Comparison of ENCODE assay signal across 9 cellular contexts in genomic region chr19:7905298-7905697, GRCh38. TPM values are rescaled to one million over a fixed set of nuclear protein-coding genes. Genes with fewer than 3 reads are reported as not detected.
DNase-seq lines count a peak whose midpoint lies in the region; ATAC-seq and TF ChIP-seq lines count a peak whose summit lies in the region.
"Had no signal": no experiment of that assay in that cellular context is flagged by ENCODE, and none has a peak within 500 bp of the region (broad histone marks: within the 10 kb centered on the region; RNA-seq: fewer than 3 reads in every experiment).

No MANE protein-coding gene starts in this region.

- H3K4me1 ChIP-seq in Caco-2 (peaks cover 12% of the 10 kb centered on the region; the same call in 1 of the 2 replicates), OCI-LY3 (ENCODE audit: low read length) (peaks cover 16% of the 10 kb centered on the region), ectodermal cell (ENCODE audit: control insufficient read depth, insufficient read depth, low read length) (peaks cover 11% of the 10 kb centered on the region)

- H3K27ac Mint-ChIP-seq in Caco-2 (ENCODE audit: unreplicated experiment) (peak overlapping the region; percentile 82), osteocyte (ENCODE audit: unreplicated experiment) (peak overlapping the region; percentile 88)

- H3K27me3 ChIP-seq in Caco-2 (replicated peaks; ENCODE audit: control insufficient read depth, insufficient read depth, low read length), result no peaks in the 10 kb centered on the region
- no peaks in the 10 kb centered on the region for H3K27me3 ChIP-seq in OCI-LY3 (ENCODE audit: low read depth, low read length)
- H3K27me3 ChIP-seq in ectodermal cell (ENCODE audit: control insufficient read depth, insufficient read depth, low read length, poor library complexity, severe bottlenecking), result no peaks in the 10 kb centered on the region
- H3K27me3 ChIP-seq: SJSA1 had no signal

- POLR2A ChIA-PET in Caco-2 (lab: Charles Lee), result no interaction called here

- WGBS in ectodermal cell, 2 experiments, result 90 to 92% methylated on average over 11 of the region's 11 CpGs

- H3K27ac ChIP-seq in OCI-LY3 (ENCODE audit: low read length) (no peak overlapping the region), ectodermal cell (ENCODE audit: insufficient read depth, low read depth, low read length, poor library complexity, severe bottlenecking) (no peak overlapping the region)
- H3K27ac ChIP-seq: SJSA1 had no signal

- BruUV-seq in Caco-2 (replicated peaks; lab: Mats Ljungman, UMichigan), result no TSS peak

- intact Hi-C loops in Caco-2 (cut with micrococcal nuclease; ENCODE audit: unreplicated experiment), result no loop called here

- H2AFZ ChIP-seq in OCI-LY3 (ENCODE audit: low read depth, low read length), result no peak overlapping the region

- CTCF ChIA-PET in Caco-2 (lab: Charles Lee), result interaction anchor here (0.5 kb wide), 1 partner anchor 1927 kb away, joined by 3 read pairs; no protein-coding TSS in a partner anchor

- H4K20me1 ChIP-seq in OCI-LY3 (ENCODE audit: insufficient read depth, low read length), result peaks cover 35% of the 10 kb centered on the region

- peaks cover 2% of the 10 kb centered on the region; the same call in 1 of the 2 replicates for H3K36me3 ChIP-seq in Caco-2 (ENCODE audit: control insufficient read depth, insufficient read depth, low read length)
- H3K36me3 ChIP-seq in OCI-LY3 (replicated peaks; ENCODE audit: low read depth, low read length), result peaks cover 6% of the 10 kb centered on the region
- peaks cover 3% of the 10 kb centered on the region for H3K36me3 ChIP-seq in ectodermal cell (ENCODE audit: control insufficient read depth, insufficient read depth, low read length)

- H3K9ac ChIP-seq in OCI-LY3 (ENCODE audit: low read length), result peak overlapping the region; percentile 87; the same call in 1 of the 2 replicates

- peaks cover 6% of the 10 kb centered on the region for H3K4me1 Mint-ChIP-seq in Caco-2 (ENCODE audit: low read depth, unreplicated experiment)
- H3K4me1 Mint-ChIP-seq in osteocyte (ENCODE audit: unreplicated experiment), result peaks cover 26% of the 10 kb centered on the region

- H3K27me3 Mint-ChIP-seq in Caco-2 (ENCODE audit: insufficient read depth, unreplicated experiment), result no peaks in the 10 kb centered on the region
- no peaks in the 10 kb centered on the region for H3K27me3 Mint-ChIP-seq in osteocyte (ENCODE audit: unreplicated experiment)

- peaks cover 30% of the 10 kb centered on the region for H3K36me3 Mint-ChIP-seq in Caco-2 (ENCODE audit: insufficient read depth, unreplicated experiment)
- no peaks in the 10 kb centered on the region for H3K36me3 Mint-ChIP-seq in osteocyte (ENCODE audit: unreplicated experiment)

- H3K9me3 Mint-ChIP-seq in Caco-2 (ENCODE audit: unreplicated experiment), result no peaks in the 10 kb centered on the region
- H3K9me3 Mint-ChIP-seq in osteocyte (ENCODE audit: unreplicated experiment), result no peaks in the 10 kb centered on the region

- H3K4me2 ChIP-seq in OCI-LY3 (ENCODE audit: low read length), result peak overlapping the region; percentile 98

- no peak for ATAC-seq in HG03521 (IDR thresholded peaks at IDR 0.05; ENCODE audit: unreplicated experiment)

- no peak for DNase-seq in Caco-2
- no peak for DNase-seq in osteocyte (ENCODE audit: extremely low spot score, unreplicated experiment)
- no peak for DNase-seq in NCI-H2029 (lab: John Stamatoyannopoulos, UW)
- DNase-seq in amygdala (lab: John Stamatoyannopoulos, UW), result no peak
- no peak for DNase-seq in H4 (ENCODE audit: low spot score)

- H3K4me3 ChIP-seq in Caco-2 (ENCODE audit: low read depth, low read length), result no peak overlapping the region
- peak overlapping the region; percentile 95; the same call in 1 of the 2 replicates for H3K4me3 ChIP-seq in OCI-LY3 (ENCODE audit: low read length)
- H3K4me3 ChIP-seq in ectodermal cell (ENCODE audit: insufficient read depth, low read depth, low read length), result peak overlapping the region; percentile 73

- H3K9me3 ChIP-seq in Caco-2 (no peaks in the 10 kb centered on the region), OCI-LY3 (ENCODE audit: insufficient read depth, low read length) (no peaks in the 10 kb centered on the region), ectodermal cell (ENCODE audit: control insufficient read depth, low read length) (no peaks in the 10 kb centered on the region)
- H3K9me3 ChIP-seq: SJSA1 had no signal

- TF ChIP-seq CTCF in Caco-2 (IDR thresholded peaks at IDR 0.05; ENCODE audit: insufficient read depth in 1 of 2, low read depth in 1 of 2, low read length in 1 of 2, severe bottlenecking in 1 of 2, unreplicated experiment in 1 of 2) (no peak), OCI-LY3 (IDR thresholded peaks at IDR 0.05; ENCODE audit: low read depth, low read length) (no peak), osteocyte (IDR thresholded peaks at IDR 0.05) (no peak)

- H3K4me3 Mint-ChIP-seq in Caco-2 (ENCODE audit: unreplicated experiment), result peak overlapping the region; percentile 92
- H3K4me3 Mint-ChIP-seq in osteocyte (ENCODE audit: unreplicated experiment), result peak overlapping the region; percentile 80

- H3K79me2 ChIP-seq in OCI-LY3 (ENCODE audit: low read length), result peaks cover 54% of the 10 kb centered on the region

RNA-seq across cellular contexts. Expression of gene MAP2K7, which starts 1.6 kb away (rescaled TPM):
- 37.4 and 42.6 TPM in 2 replicates for total RNA-seq in Caco-2 (2022)
- polyA plus RNA-seq in ectodermal cell (2013, experiment 1 of 4), result 46.1 TPM
- polyA plus RNA-seq in ectodermal cell (2013, experiment 2 of 4), result 46.7 TPM
- polyA plus RNA-seq in ectodermal cell (2013, experiment 3 of 4), result 33.4 TPM
- polyA plus RNA-seq in ectodermal cell (2013, experiment 4 of 4), result 36.9 TPM
- 34.4 and 42.1 TPM in 2 replicates for total RNA-seq in osteocyte
- 2.9 and 4.2 TPM in 2 replicates for total RNA-seq in H4 (2014; rRNA removed; shearing (Covaris generic))

RNA-seq across cellular contexts. Expression of gene TGFBR3L, which starts 9.3 kb away (rescaled TPM):
- 9.8 and 10.8 TPM in 2 replicates for total RNA-seq in Caco-2 (2022)
- polyA plus RNA-seq in ectodermal cell (2013, experiment 1 of 4), result 0.80 TPM
- polyA plus RNA-seq in ectodermal cell (2013, experiment 2 of 4), result not detected
- 1.2 TPM for polyA plus RNA-seq in ectodermal cell (2013, experiment 3 of 4)
- polyA plus RNA-seq in ectodermal cell (2013, experiment 4 of 4), result 1.4 TPM
- 2.3 and 2.6 TPM in 2 replicates for total RNA-seq in osteocyte
- not detected in 2 replicates for total RNA-seq in H4 (2014; rRNA removed; shearing (Covaris generic))
- total RNA-seq: SJSA1 had no signal

RNA-seq across cellular contexts. Expression of gene SNAPC2, which starts 14.8 kb away (rescaled TPM):
- total RNA-seq in Caco-2 (2022) (8.8 and 10.4 TPM in 2 replicates), osteocyte (19.6 and 21.9 TPM in 2 replicates)
- 23.6 TPM for polyA plus RNA-seq in ectodermal cell (2013, experiment 1 of 4)
- 20.4 TPM for polyA plus RNA-seq in ectodermal cell (2013, experiment 2 of 4)
- 26.5 TPM for polyA plus RNA-seq in ectodermal cell (2013, experiment 3 of 4)
- polyA plus RNA-seq in ectodermal cell (2013, experiment 4 of 4), result 30.2 TPM
- total RNA-seq in H4 (2014; rRNA removed; shearing (Covaris generic)), result 23.5 and 27.0 TPM in 2 replicates

RNA-seq across cellular contexts. Expression of gene LRRC8E, which starts 17.0 kb away (rescaled TPM):
- 6.5 and 6.7 TPM in 2 replicates for total RNA-seq in Caco-2 (2022)
- polyA plus RNA-seq in ectodermal cell (2013, experiment 1 of 4), result 0.31 TPM
- polyA plus RNA-seq in ectodermal cell (2013, experiment 2 of 4), result 0.21 TPM
- 0.37 TPM for polyA plus RNA-seq in ectodermal cell (2013, experiment 3 of 4)
- polyA plus RNA-seq in ectodermal cell (2013, experiment 4 of 4), result 0.16 TPM
- 3.3 and 3.5 TPM in 2 replicates for total RNA-seq in osteocyte
- total RNA-seq in H4 (2014; rRNA removed; shearing (Covaris generic)), result 2.4 and 2.6 TPM in 2 replicates

RNA-seq across cellular contexts. Expression of gene CTXN1, which starts 20.6 kb away (rescaled TPM):
- 7.4 and 9.1 TPM in 2 replicates for total RNA-seq in Caco-2 (2022)
- 86.5 TPM for polyA plus RNA-seq in ectodermal cell (2013, experiment 1 of 4)
- polyA plus RNA-seq in ectodermal cell (2013, experiment 2 of 4), result 78.2 TPM
- 110 TPM for polyA plus RNA-seq in ectodermal cell (2013, experiment 3 of 4)
- polyA plus RNA-seq in ectodermal cell (2013, experiment 4 of 4), result 117 TPM
- total RNA-seq in osteocyte, result 28.7 and 28.8 TPM in 2 replicates
- 3.6 and 11.5 TPM in 2 replicates for total RNA-seq in H4 (2014; rRNA removed; shearing (Covaris generic))
- total RNA-seq: SJSA1 had no signal
